ENCODE assay signal across 22 cellular contexts in the genomic region with DNA sequence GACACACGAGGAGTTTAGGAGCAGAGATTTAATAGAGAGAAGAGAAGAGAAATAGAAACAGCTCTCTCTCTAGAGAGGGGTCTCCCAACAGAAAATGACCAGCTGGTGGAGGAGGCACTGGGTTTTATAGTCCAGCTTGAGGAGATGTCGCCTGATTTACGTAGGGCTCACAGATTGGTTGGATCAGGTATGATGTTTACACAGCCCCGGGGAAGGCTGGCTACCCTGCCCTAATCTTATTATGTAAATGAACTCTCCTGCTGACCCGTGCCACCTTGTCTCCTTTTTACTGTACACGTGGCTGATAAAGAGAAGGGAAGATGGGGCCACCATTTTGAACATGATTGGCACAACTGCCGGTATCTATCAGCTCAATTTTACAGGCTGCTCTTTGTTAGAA.
DNase-seq lines count a peak whose midpoint lies in the region; ATAC-seq and TF ChIP-seq lines count a peak whose summit lies in the region.
"Had no signal": no experiment of that assay in that cellular context is flagged by ENCODE, and none has a peak within 500 bp of the region (broad histone marks: within the 10 kb centered on the region; RNA-seq: fewer than 3 reads in every experiment).

No MANE protein-coding gene starts in this region.

- DNase-seq in NCI-H146 (lab: John Stamatoyannopoulos, UW) (peak; percentile 4), NCI-H146 treated with DMSO at 0.1 percent for 48 hours (lab: John Stamatoyannopoulos, UW; ENCODE audit: unreplicated experiment) (no peak), SK-N-DZ (ENCODE audit: low spot score) (peak; percentile 44), mesothelial cell of epicardium (ENCODE audit: low spot score in 2 of 2, unreplicated experiment in 2 of 2) (no peak), osteocyte (ENCODE audit: extremely low spot score, unreplicated experiment) (peak; percentile 36), NCI-H187 treated with DMSO at 0.1 percent for 48 hours (lab: John Stamatoyannopoulos, UW) (no peak)
- DNase-seq: 8988T, DMS79, HCEC 1CT, KBM-7, MM.1S, NCI-H1048, NCI-H1417 treated with DMSO at 0.1 percent for 48 hours, NCI-H2029 treated with DMSO at 0.1 percent for 48 hours, NCI-H226, NCI-H510A treated with DMSO at 0.1 percent for 48 hours, OCI-M1, SJCRH30 had no signal

- H3K27me3 Mint-ChIP-seq in mesothelial cell of epicardium (ENCODE audit: low read depth) (peaks cover 19% of the 10 kb centered on the region), osteocyte (ENCODE audit: unreplicated experiment) (peaks cover 12% of the 10 kb centered on the region)

- H3K27ac Mint-ChIP-seq in mesothelial cell of epicardium: peak overlapping the region; percentile 14
- no peak overlapping the region for H3K27ac Mint-ChIP-seq in osteocyte (ENCODE audit: unreplicated experiment)
- H3K27ac Mint-ChIP-seq: GM23338 had no signal

- TF ChIP-seq CTCF in mesothelial cell of epicardium (IDR thresholded peaks at IDR 0.05; ENCODE audit: unreplicated experiment) (no peak), osteocyte (IDR thresholded peaks at IDR 0.05) (no peak)

- peaks cover 3% of the 10 kb centered on the region for H3K9me3 Mint-ChIP-seq in mesothelial cell of epicardium
- no peaks in the 10 kb centered on the region for H3K9me3 Mint-ChIP-seq in osteocyte (ENCODE audit: unreplicated experiment)
- H3K9me3 Mint-ChIP-seq: GM23338 had no signal

- H3K36me3 Mint-ChIP-seq in mesothelial cell of epicardium (no peaks in the 10 kb centered on the region), osteocyte (ENCODE audit: unreplicated experiment) (no peaks in the 10 kb centered on the region)

- peaks cover 10% of the 10 kb centered on the region for H3K4me1 Mint-ChIP-seq in mesothelial cell of epicardium
- peaks cover 20% of the 10 kb centered on the region for H3K4me1 Mint-ChIP-seq in osteocyte (ENCODE audit: unreplicated experiment)
- H3K4me1 Mint-ChIP-seq: GM23338 had no signal

- no peak overlapping the region for H3K4me3 Mint-ChIP-seq in mesothelial cell of epicardium
- no peak overlapping the region for H3K4me3 Mint-ChIP-seq in osteocyte (ENCODE audit: unreplicated experiment)
- H3K4me3 Mint-ChIP-seq: GM23338 had no signal

- ATAC-seq in GM18868 (IDR thresholded peaks at IDR 0.05; ENCODE audit: unreplicated experiment) (no peak), GM21526 (IDR thresholded peaks at IDR 0.05; ENCODE audit: low FRiP score, unreplicated experiment) (no peak)
- ATAC-seq: GM23338, HepG2 had no signal

Comparison
In these comparisons a context has a peak if more than half of its experiments do, and no peak if none do; other contexts are left out.
1. DNase-seq: peak in NCI-H146 (single experiment), SK-N-DZ (single experiment) and osteocyte (single experiment); none in NCI-H146 treated with DMSO at 0.1 percent for 48 hours (single experiment), mesothelial cell of epicardium (0 of 2) and NCI-H187 treated with DMSO at 0.1 percent for 48 hours (single experiment).